8 cellular contexts compared by ENCODE assay signal in genomic region chr7:107874605-107875446, GRCh38. TPM values are rescaled to one million over a fixed set of nuclear protein-coding genes. Genes with fewer than 3 reads are reported as not detected.
A peak's percentile ranks its signal among the peaks of the same experiment; 100 is the strongest.
DNase-seq lines count a peak whose midpoint lies in the region; ATAC-seq and TF ChIP-seq lines count a peak whose summit lies in the region.

No MANE protein-coding gene starts in this region.

- no peaks in the 10 kb centered on the region for H3K36me3 Mint-ChIP-seq in activated T-helper 1 cell treated with anti-CD3 and anti-CD28 coated beads, Interleukin-12 subunit alpha, Interleukin-12 subunit beta, Interleukin-2, Interleukin-4 antibody, amounts not matched to agents 30 ng/mL and 10 ng/mL and 1 ng/mL, durations not matched to agents 14 hours and 24 hours and 36 hours (ENCODE audit: low read depth)

- peak; percentile 32 to 83 (median 77) for TF ChIP-seq CTCF in prostate gland (IDR thresholded peaks at IDR 0.05)

- H3K36me3 ChIP-seq in prostate gland: no peaks in the 10 kb centered on the region

- peak overlapping the region; percentile 30 to 63 for H3K27ac ChIP-seq in prostate gland

- DNase-seq in CD1c-positive myeloid dendritic cell (ENCODE audit: extremely low spot score) (peak; percentile 68), NCI-H774 (lab: John Stamatoyannopoulos, UW) (peak; percentile 31), head of caudate nucleus (peak in 27 of 42 donors; percentile 26 to 78 (median 51)), prostate gland (ENCODE audit: low spot score) (peak; percentile 68)
- DNase-seq in activated T-helper 1 cell treated with anti-CD3 and anti-CD28 coated beads, Interleukin-12 subunit alpha, Interleukin-12 subunit beta, Interleukin-2, Interleukin-4 antibody, amounts not matched to agents 30 ng/mL and 10 ng/mL and 1 ng/mL, durations not matched to agents 14 hours and 24 hours and 36 hours (ENCODE audit: low spot score): peak; percentile 13

- 25% methylated on average over 6 of the region's 6 CpGs for WGBS in prostate gland

- peaks cover 7% of the 10 kb centered on the region for H3K27me3 Mint-ChIP-seq in activated T-helper 1 cell treated with anti-CD3 and anti-CD28 coated beads, Interleukin-12 subunit alpha, Interleukin-12 subunit beta, Interleukin-2, Interleukin-4 antibody, amounts not matched to agents 30 ng/mL and 10 ng/mL and 1 ng/mL, durations not matched to agents 14 hours and 24 hours and 36 hours (ENCODE audit: insufficient read depth)

- ATAC-seq in GM18511 (IDR thresholded peaks at IDR 0.05; ENCODE audit: unreplicated experiment) (peak; percentile 65), HG03469 (IDR thresholded peaks at IDR 0.05; ENCODE audit: unreplicated experiment) (peak; percentile 58), GM19324 (IDR thresholded peaks at IDR 0.05; ENCODE audit: low FRiP score, unreplicated experiment) (no peak)

- H3K4me3 Mint-ChIP-seq in activated T-helper 1 cell treated with anti-CD3 and anti-CD28 coated beads, Interleukin-12 subunit alpha, Interleukin-12 subunit beta, Interleukin-2, Interleukin-4 antibody, amounts not matched to agents 30 ng/mL and 10 ng/mL and 1 ng/mL, durations not matched to agents 14 hours and 24 hours and 36 hours: no peak overlapping the region

- no peaks in the 10 kb centered on the region for H3K27me3 ChIP-seq in prostate gland (replicated peaks; ENCODE audit: insufficient read depth)

- H3K4me3 ChIP-seq in prostate gland: no peak overlapping the region

- H3K27ac Mint-ChIP-seq in activated T-helper 1 cell treated with anti-CD3 and anti-CD28 coated beads, Interleukin-12 subunit alpha, Interleukin-12 subunit beta, Interleukin-2, Interleukin-4 antibody, amounts not matched to agents 30 ng/mL and 10 ng/mL and 1 ng/mL, durations not matched to agents 14 hours and 24 hours and 36 hours: no peak overlapping the region

- H3K4me1 ChIP-seq in prostate gland (replicated peaks): no peaks in the 10 kb centered on the region

- TF ChIP-seq POLR2A in prostate gland (IDR thresholded peaks at IDR 0.05): no peak

- H3K9me3 Mint-ChIP-seq in activated T-helper 1 cell treated with anti-CD3 and anti-CD28 coated beads, Interleukin-12 subunit alpha, Interleukin-12 subunit beta, Interleukin-2, Interleukin-4 antibody, amounts not matched to agents 30 ng/mL and 10 ng/mL and 1 ng/mL, durations not matched to agents 14 hours and 24 hours and 36 hours: no peaks in the 10 kb centered on the region

- intact Hi-C loops in activated T-helper 1 cell treated with anti-CD3 and anti-CD28 coated beads, Interleukin-12 subunit alpha, Interleukin-12 subunit beta, Interleukin-2, Interleukin-4 antibody, amounts not matched to agents 30 ng/mL and 10 ng/mL and 1 ng/mL, durations not matched to agents 14 hours and 24 hours and 36 hours (cut with micrococcal nuclease): loop anchor here (1.0 to 10.0 kb wide), 11 partner anchors 16 to 1100 kb away; partner anchors contain the start of genes COG5, DLD, DUS4L and HBP1
- intact Hi-C loops in head of caudate nucleus (cut with DNase I) (no loop called here), prostate gland (cut with DNase I) (loop anchor here (1.0 to 10.0 kb wide), 4 partner anchors 100 to 310 kb away; partner anchors contain the start of genes COG5 and DUS4L)

- peaks cover 18% of the 10 kb centered on the region for H3K4me1 Mint-ChIP-seq in activated T-helper 1 cell treated with anti-CD3 and anti-CD28 coated beads, Interleukin-12 subunit alpha, Interleukin-12 subunit beta, Interleukin-2, Interleukin-4 antibody, amounts not matched to agents 30 ng/mL and 10 ng/mL and 1 ng/mL, durations not matched to agents 14 hours and 24 hours and 36 hours (ENCODE audit: low read depth)

- H3K9me3 ChIP-seq in prostate gland: no peaks in the 10 kb centered on the region

RNA-seq across cellular contexts. Expression of gene DLD, which starts 16.2 kb away (rescaled TPM):
- 98.6 and 114 TPM in 2 replicates for total RNA-seq in activated T-helper 1 cell treated with anti-CD3 and anti-CD28 coated beads, Interleukin-12 subunit alpha, Interleukin-12 subunit beta, Interleukin-2, Interleukin-4 antibody, amounts not matched to agents 30 ng/mL and 10 ng/mL and 1 ng/mL, durations not matched to agents 14 hours and 24 hours and 36 hours
- 10 to 100 TPM; 77.4 to 84.1 TPM for total RNA-seq in prostate gland

Comparison
In these comparisons a context has a peak if more than half of its experiments do, and no peak if none do; other contexts are left out.
1. DNase-seq: peak in every context shown above with its lines; median percentile 68 in CD1c-positive myeloid dendritic cell; 68 in prostate gland; 51 in head of caudate nucleus; 31 in NCI-H774; 13 in activated T-helper 1 cell treated with anti-CD3 and anti-CD28 coated beads, Interleukin-12 subunit alpha, Interleukin-12 subunit beta, Interleukin-2, Interleukin-4 antibody, amounts not matched to agents 30 ng/mL and 10 ng/mL and 1 ng/mL, durations not matched to agents 14 hours and 24 hours and 36 hours.